Comparison of ENCODE assay signal across 12 cellular contexts in genomic region chr3:29695201-29695904, GRCh38.
DNase-seq lines count a peak whose midpoint lies in the region; ATAC-seq and TF ChIP-seq lines count a peak whose summit lies in the region.
"Had no signal": no experiment of that assay in that cellular context is flagged by ENCODE, and none has a peak within 500 bp of the region (broad histone marks: within the 10 kb centered on the region; RNA-seq: fewer than 3 reads in every experiment).

No MANE protein-coding gene starts in this region.

- H3K27me3 ChIP-seq in GM23248 (replicated peaks; ENCODE audit: insufficient read depth) (no peaks in the 10 kb centered on the region), heart left ventricle (no peaks in the 10 kb centered on the region), sigmoid colon (no peaks in the 10 kb centered on the region)

- H3K27me3 Mint-ChIP-seq in WTC11 (ENCODE audit: low read depth): no peaks in the 10 kb centered on the region
- H3K27me3 Mint-ChIP-seq: central memory CD8-positive, alpha-beta T cell; IgD-negative memory B cell had no signal

- peaks cover 78% of the 10 kb centered on the region for H3K4me1 ChIP-seq in GM23248 (ENCODE audit: insufficient read depth)
- H3K4me1 ChIP-seq in heart left ventricle: peaks cover 6 to 48% (median 35%) of the 10 kb centered on the region in 12 donors
- peaks cover 0 to 78% (median 48%) of the 10 kb centered on the region in 4 donors for H3K4me1 ChIP-seq in sigmoid colon

- no peak overlapping the region for H3K4me3 Mint-ChIP-seq in WTC11
- H3K4me3 Mint-ChIP-seq: central memory CD8-positive, alpha-beta T cell; IgD-negative memory B cell had no signal

- peak; percentile 91 for DNase-seq in GM23248
- DNase-seq in WTC11 (ENCODE audit: low spot score): no peak
- no peak for DNase-seq in heart left ventricle
- DNase-seq in sigmoid colon: peak; percentile 73
- DNase-seq in Ammon's horn (ENCODE audit: low spot score): no peak
- DNase-seq in activated CD4-positive, alpha-beta T cell treated with anti-CD3 and anti-CD28 coated beads, Interleukin-2, amount 50 U/mL, for 4 hours: no peak
- DNase-seq: GF-D8, GOT3 had no signal

- intact Hi-C loops in heart left ventricle (cut with DNase I): loop anchor here in 4 of 10 donors (5.0 kb wide), 3 partner anchors 52 to 413 kb away; partner anchors contain the start of gene RBMS3 (in 1 of the 4)
- intact Hi-C loops in sigmoid colon (cut with DNase I): loop anchor here (2.0 to 10.0 kb wide), 2 partner anchors 171 to 413 kb away; no protein-coding TSS in a partner anchor

- peaks cover 59% of the 10 kb centered on the region for H3F3A ChIP-seq in GM23248 (ENCODE audit: insufficient read depth)

- H3K4me1 Mint-ChIP-seq in WTC11: peaks cover 35% of the 10 kb centered on the region
- H3K4me1 Mint-ChIP-seq: central memory CD8-positive, alpha-beta T cell; IgD-negative memory B cell had no signal

- peak overlapping the region; percentile 80 for H3K4me2 ChIP-seq in GM23248 (ENCODE audit: unreplicated experiment)

- in situ Hi-C loops in GM23248 (cut with MboI): no loop called here

- H3K9me2 ChIP-seq in GM23248 (ENCODE audit: insufficient read depth): no peaks in the 10 kb centered on the region

- H3K4me3 ChIP-seq in GM23248 (peak overlapping the region; percentile 52), heart left ventricle (no peak overlapping the region), sigmoid colon (no peak overlapping the region)

- peaks cover 23% of the 10 kb centered on the region; the same call in 1 of the 2 replicates for H3K79me2 ChIP-seq in GM23248 (ENCODE audit: insufficient read depth)

- H3K36me3 ChIP-seq in GM23248 (ENCODE audit: low read depth) (peaks cover 3% of the 10 kb centered on the region), heart left ventricle (no peaks in the 10 kb centered on the region), sigmoid colon (no peaks in the 10 kb centered on the region)

- H3K9me3 Mint-ChIP-seq in WTC11: peaks cover 10% of the 10 kb centered on the region

- CTCF ChIA-PET in WTC11 (lab: Charles Lee): no interaction called here

- no peaks in the 10 kb centered on the region for H4K20me1 ChIP-seq in GM23248 (ENCODE audit: insufficient read depth)

- peaks cover 5% of the 10 kb centered on the region for H3K36me3 Mint-ChIP-seq in WTC11
- H3K36me3 Mint-ChIP-seq: IgD-negative memory B cell had no signal

- POLR2A ChIA-PET in WTC11 (lab: Charles Lee): no interaction called here

- ATAC-seq in WTC11 (no peak), heart left ventricle (peak; percentile 63 to 79 (median 74)), HG02973 (IDR thresholded peaks at IDR 0.05; ENCODE audit: unreplicated experiment) (no peak), GM19397 (IDR thresholded peaks at IDR 0.05; ENCODE audit: unreplicated experiment) (no peak)

- WGBS in GM23248 (ENCODE audit: low coverage in 1 of 2, low lambda C conversion rate in 2 of 2, missing lambda C conversion rate in 2 of 2), 2 experiments: 19 to 24% methylated on average over 3 of the region's 3 CpGs
- WGBS in heart left ventricle, 4 donors: 45 to 66% (median 53%) methylated on average over 3 of the region's 3 CpGs
- 62 to 75% methylated on average over 3 of the region's 3 CpGs for WGBS in sigmoid colon, 2 donors

- TF ChIP-seq CTCF in WTC11 (IDR thresholded peaks at IDR 0.05): no peak
- TF ChIP-seq CTCF in heart left ventricle (IDR thresholded peaks at IDR 0.05): no peak
- TF ChIP-seq CTCF in sigmoid colon (IDR thresholded peaks at IDR 0.05): no peak

- H3K9ac ChIP-seq in GM23248: peak overlapping the region; percentile 78

- H3K27ac ChIP-seq in GM23248: peak overlapping the region; percentile 98
- peak overlapping the region; percentile 53 to 83 (median 72) for H3K27ac ChIP-seq in heart left ventricle
- peak overlapping the region; percentile 71 to 86 (median 84) for H3K27ac ChIP-seq in sigmoid colon

- H2AFZ ChIP-seq in GM23248: peak overlapping the region; percentile 13; the same call in 1 of the 2 replicates

- peak overlapping the region; percentile 36; the same call in 1 of the 2 replicates for H3K27ac Mint-ChIP-seq in WTC11
- H3K27ac Mint-ChIP-seq: IgD-negative memory B cell had no signal

- H3K9me3 ChIP-seq in GM23248 (ENCODE audit: low read depth) (no peaks in the 10 kb centered on the region), heart left ventricle (no peaks in the 10 kb centered on the region), sigmoid colon (no peaks in the 10 kb centered on the region)

- TF ChIP-seq POLR2A in heart left ventricle (IDR thresholded peaks at IDR 0.05): no peak
- TF ChIP-seq POLR2A in sigmoid colon (IDR thresholded peaks at IDR 0.05): no peak

- peak in 1 of 4 donors; percentile 56 for TF ChIP-seq EP300 in sigmoid colon (IDR thresholded peaks at IDR 0.05)

TF ChIP-seq in WTC11, 78 proteins besides CTCF, POLR2A, EP300 and RAD21:
- TF ChIP-seq KAT7 (CRISPR knock-in tag; IDR thresholded peaks at IDR 0.05; ENCODE audit: borderline replicate concordance) (no peak), ZNF121 (CRISPR knock-in tag; IDR thresholded peaks at IDR 0.05) (no peak), AR (CRISPR knock-in tag; IDR thresholded peaks at IDR 0.05) (no peak), CBFB (CRISPR knock-in tag; IDR thresholded peaks at IDR 0.05; ENCODE audit: low read depth) (no peak), RELA (CRISPR knock-in tag; IDR thresholded peaks at IDR 0.05; ENCODE audit: borderline replicate concordance) (no peak), FOXJ3 (CRISPR knock-in tag; IDR thresholded peaks at IDR 0.05; ENCODE audit: borderline replicate concordance) (no peak), IRF2 (CRISPR knock-in tag; IDR thresholded peaks at IDR 0.05; ENCODE audit: borderline replicate concordance, low read depth) (no peak)
- TF ChIP-seq, protein P1, sequence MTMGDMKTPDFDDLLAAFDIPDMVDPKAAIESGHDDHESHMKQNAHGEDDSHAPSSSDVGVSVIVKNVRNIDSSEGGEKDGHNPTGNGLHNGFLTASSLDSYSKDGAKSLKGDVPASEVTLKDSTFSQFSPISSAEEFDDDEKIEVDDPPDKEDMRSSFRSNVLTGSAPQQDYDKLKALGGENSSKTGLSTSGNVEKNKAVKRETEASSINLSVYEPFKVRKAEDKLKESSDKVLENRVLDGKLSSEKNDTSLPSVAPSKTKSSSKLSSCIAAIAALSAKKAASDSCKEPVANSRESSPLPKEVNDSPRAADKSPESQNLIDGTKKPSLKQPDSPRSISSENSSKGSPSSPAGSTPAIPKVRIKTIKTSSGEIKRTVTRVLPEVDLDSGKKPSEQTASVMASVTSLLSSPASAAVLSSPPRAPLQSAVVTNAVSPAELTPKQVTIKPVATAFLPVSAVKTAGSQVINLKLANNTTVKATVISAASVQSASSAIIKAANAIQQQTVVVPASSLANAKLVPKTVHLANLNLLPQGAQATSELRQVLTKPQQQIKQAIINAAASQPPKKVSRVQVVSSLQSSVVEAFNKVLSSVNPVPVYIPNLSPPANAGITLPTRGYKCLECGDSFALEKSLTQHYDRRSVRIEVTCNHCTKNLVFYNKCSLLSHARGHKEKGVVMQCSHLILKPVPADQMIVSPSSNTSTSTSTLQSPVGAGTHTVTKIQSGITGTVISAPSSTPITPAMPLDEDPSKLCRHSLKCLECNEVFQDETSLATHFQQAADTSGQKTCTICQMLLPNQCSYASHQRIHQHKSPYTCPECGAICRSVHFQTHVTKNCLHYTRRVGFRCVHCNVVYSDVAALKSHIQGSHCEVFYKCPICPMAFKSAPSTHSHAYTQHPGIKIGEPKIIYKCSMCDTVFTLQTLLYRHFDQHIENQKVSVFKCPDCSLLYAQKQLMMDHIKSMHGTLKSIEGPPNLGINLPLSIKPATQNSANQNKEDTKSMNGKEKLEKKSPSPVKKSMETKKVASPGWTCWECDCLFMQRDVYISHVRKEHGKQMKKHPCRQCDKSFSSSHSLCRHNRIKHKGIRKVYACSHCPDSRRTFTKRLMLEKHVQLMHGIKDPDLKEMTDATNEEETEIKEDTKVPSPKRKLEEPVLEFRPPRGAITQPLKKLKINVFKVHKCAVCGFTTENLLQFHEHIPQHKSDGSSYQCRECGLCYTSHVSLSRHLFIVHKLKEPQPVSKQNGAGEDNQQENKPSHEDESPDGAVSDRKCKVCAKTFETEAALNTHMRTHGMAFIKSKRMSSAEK (CRISPR knock-in tag; IDR thresholded peaks at IDR 0.05; ENCODE audit: borderline replicate concordance): no peak
TF ChIP-seq in WTC11: peak in this region for 0.

Comparison
In these comparisons a context has a peak if more than half of its experiments do, and no peak if none do; other contexts are left out.
1. DNase-seq: peak in GM23248 (single experiment) and sigmoid colon (single experiment); none in WTC11 (single experiment), heart left ventricle (0 of 5), Ammon's horn (single experiment) and activated CD4-positive, alpha-beta T cell treated with anti-CD3 and anti-CD28 coated beads, Interleukin-2, amount 50 U/mL, for 4 hours (0 of 2).
2. ATAC-seq: peak in heart left ventricle (4 of 4); none in WTC11 (single experiment), HG02973 (single experiment) and GM19397 (single experiment).
3. Peak in every context shown above with its lines, with median percentiles within 50 percentile points of each other: H3K27ac ChIP-seq.